ENCODE assay signal across 8 cellular contexts in genomic region chr22:22758101-22758807, GRCh38.
DNase-seq lines count a peak whose midpoint lies in the region; ATAC-seq and TF ChIP-seq lines count a peak whose summit lies in the region.
"Not testable (repeated sequence)": the region's sequence is repeated elsewhere in the genome, so short reads cannot be mapped to it uniquely, and the experiment has no call there.

No MANE protein-coding gene starts in this region.

- peak; percentile 40 for TF ChIP-seq POLR2A in GM10847 (IDR thresholded peaks at IDR 0.05; ENCODE audit: extremely low read depth, insufficient read length)

- not testable (repeated sequence) for H3K4me3 ChIP-seq in CD4-positive, CD25-positive, alpha-beta regulatory T cell (ENCODE audit: low read depth, low read length)

- H3K4me1 Mint-ChIP-seq in CD4-positive, CD25-positive, alpha-beta regulatory T cell = peaks cover 0 to 55% (median 32%) of the 10 kb centered on the region in 4 donors
- H3K4me1 Mint-ChIP-seq in activated T-cell treated with anti-CD3 and anti-CD28 coated beads, Interleukin-2, amount 50 U/mL, for 72 hours (ENCODE audit: low read depth) = peaks cover 22% of the 10 kb centered on the region
- H3K4me1 Mint-ChIP-seq in effector memory CD8-positive, alpha-beta T cell (ENCODE audit: low read depth in 2 of 2) = peaks cover 82 to 86% of the 10 kb centered on the region in 2 donors
- H3K4me1 Mint-ChIP-seq in naive B cell = peaks cover 14 to 16% (median 15%) of the 10 kb centered on the region in 3 donors
- peaks cover 92% of the 10 kb centered on the region for H3K4me1 Mint-ChIP-seq in stimulated activated effector memory CD8-positive, alpha-beta T cell treated with anti-CD3 and anti-CD28 coated beads, Interleukin-12 subunit alpha, Interleukin-12 subunit beta, amount 100 ng/mL, for 72 hours

- not testable (repeated sequence) for H3K27ac ChIP-seq in CD4-positive, CD25-positive, alpha-beta regulatory T cell (ENCODE audit: insufficient read depth, low read length, poor library complexity, severe bottlenecking)

- H3K36me3 Mint-ChIP-seq in CD4-positive, CD25-positive, alpha-beta regulatory T cell; activated T-cell treated with anti-CD3 and anti-CD28 coated beads, Interleukin-2, amount 50 U/mL, for 72 hours (ENCODE audit: insufficient read depth in 2 of 2); naive B cell; stimulated activated effector memory CD8-positive, alpha-beta T cell treated with anti-CD3 and anti-CD28 coated beads, Interleukin-12 subunit alpha, Interleukin-12 subunit beta, amount 100 ng/mL, for 72 hours: not testable (repeated sequence)
- peaks cover 26% of the 10 kb centered on the region for H3K36me3 Mint-ChIP-seq in effector memory CD8-positive, alpha-beta T cell (ENCODE audit: insufficient read depth)

- H3K27me3 Mint-ChIP-seq in CD4-positive, CD25-positive, alpha-beta regulatory T cell; activated T-cell treated with anti-CD3 and anti-CD28 coated beads, Interleukin-2, amount 50 U/mL, for 72 hours (ENCODE audit: low read depth); effector memory CD8-positive, alpha-beta T cell; naive B cell: not testable (repeated sequence)

- not testable (repeated sequence) for H3K9me3 ChIP-seq in CD4-positive, CD25-positive, alpha-beta regulatory T cell (ENCODE audit: control insufficient read depth in 2 of 2, low read length in 2 of 2)

- H3K9me3 Mint-ChIP-seq in CD4-positive, CD25-positive, alpha-beta regulatory T cell; activated T-cell treated with anti-CD3 and anti-CD28 coated beads, Interleukin-2, amount 50 U/mL, for 72 hours; effector memory CD8-positive, alpha-beta T cell; naive B cell; stimulated activated effector memory CD8-positive, alpha-beta T cell treated with anti-CD3 and anti-CD28 coated beads, Interleukin-12 subunit alpha, Interleukin-12 subunit beta, amount 100 ng/mL, for 72 hours: not testable (repeated sequence)

- H3K27ac Mint-ChIP-seq in CD4-positive, CD25-positive, alpha-beta regulatory T cell = peak overlapping the region in 2 of 3 donors; percentile 29 to 55
- H3K27ac Mint-ChIP-seq in activated T-cell treated with anti-CD3 and anti-CD28 coated beads, Interleukin-2, amount 50 U/mL, for 72 hours = peak overlapping the region; percentile 75
- peak overlapping the region; percentile 91 to 94 for H3K27ac Mint-ChIP-seq in effector memory CD8-positive, alpha-beta T cell
- H3K27ac Mint-ChIP-seq in naive B cell = peak overlapping the region in 1 of 6 donors; percentile 6
- peak overlapping the region; percentile 89 for H3K27ac Mint-ChIP-seq in stimulated activated effector memory CD8-positive, alpha-beta T cell treated with anti-CD3 and anti-CD28 coated beads, Interleukin-12 subunit alpha, Interleukin-12 subunit beta, amount 100 ng/mL, for 72 hours

- ATAC-seq in CD4-positive, CD25-positive, alpha-beta regulatory T cell (ENCODE audit: low read depth in 2 of 2); activated T-cell treated with anti-CD3 and anti-CD28 coated beads, Interleukin-2, amount 50 U/mL, for 72 hours (replicated peaks in 1 of 2); effector memory CD8-positive, alpha-beta T cell (replicated peaks); naive B cell (ENCODE audit: low read depth in 2 of 2); stimulated activated effector memory CD8-positive, alpha-beta T cell treated with anti-CD3 and anti-CD28 coated beads, Interleukin-12 subunit alpha, Interleukin-12 subunit beta, amount 100 ng/mL, for 72 hours: not testable (repeated sequence)
- ATAC-seq in left lobe of liver = peak; percentile 59

- not testable (repeated sequence) for H3K4me3 Mint-ChIP-seq in CD4-positive, CD25-positive, alpha-beta regulatory T cell
- peak overlapping the region in 1 of 2 donors; percentile 16 for H3K4me3 Mint-ChIP-seq in activated T-cell treated with anti-CD3 and anti-CD28 coated beads, Interleukin-2, amount 50 U/mL, for 72 hours
- peak overlapping the region; percentile 88 to 93 for H3K4me3 Mint-ChIP-seq in effector memory CD8-positive, alpha-beta T cell
- peak overlapping the region in 5 of 8 donors; percentile 34 to 77 (median 51) for H3K4me3 Mint-ChIP-seq in naive B cell
- H3K4me3 Mint-ChIP-seq in stimulated activated effector memory CD8-positive, alpha-beta T cell treated with anti-CD3 and anti-CD28 coated beads, Interleukin-12 subunit alpha, Interleukin-12 subunit beta, amount 100 ng/mL, for 72 hours = peak overlapping the region; percentile 68

- H3K36me3 ChIP-seq in CD4-positive, CD25-positive, alpha-beta regulatory T cell (ENCODE audit: control insufficient read depth, insufficient read depth, low read length) = not testable (repeated sequence)

- peaks cover 35% of the 10 kb centered on the region for H3K4me1 ChIP-seq in CD4-positive, CD25-positive, alpha-beta regulatory T cell (ENCODE audit: control insufficient read depth, insufficient read depth, low read length, poor library complexity, severe bottlenecking)

- DNase-seq in CD4-positive, CD25-positive, alpha-beta regulatory T cell; activated T-cell treated with anti-CD3 and anti-CD28 coated beads, Interleukin-2, amount 50 U/mL, for 72 hours; effector memory CD8-positive, alpha-beta T cell; naive B cell; stimulated activated effector memory CD8-positive, alpha-beta T cell treated with anti-CD3 and anti-CD28 coated beads, Interleukin-12 subunit alpha, Interleukin-12 subunit beta, amount 100 ng/mL, for 72 hours (ENCODE audit: low spot score in 2 of 2): not testable (repeated sequence)
- peak; percentile 73 for DNase-seq in RPMI8226
- peak; percentile 41 for DNase-seq in left lobe of liver (ENCODE audit: low spot score)

- not testable (repeated sequence) for H3K27me3 ChIP-seq in CD4-positive, CD25-positive, alpha-beta regulatory T cell (ENCODE audit: control insufficient read depth, insufficient read depth, low read length)
